ENCODE assay signal across 10 cellular contexts in genomic region chr1:156436319-156437043, GRCh38.
DNase-seq lines count a peak whose midpoint lies in the region; ATAC-seq and TF ChIP-seq lines count a peak whose summit lies in the region.
"Had no signal": no experiment of that assay in that cellular context is flagged by ENCODE, and none has a peak within 500 bp of the region (broad histone marks: within the 10 kb centered on the region; RNA-seq: fewer than 3 reads in every experiment).

No MANE protein-coding gene starts in this region.

- peaks cover 2% of the 10 kb centered on the region for H3K36me3 Mint-ChIP-seq in activated naive CD4-positive, alpha-beta T cell treated with anti-CD3 and anti-CD28 coated beads, Interleukin-2, amount 10 ng/mL, durations not matched to agents 7 days and 5 days
- H3K36me3 Mint-ChIP-seq in activated naive CD4-positive, alpha-beta T cell treated with anti-CD3 and anti-CD28 coated beads, Interleukin-2, amount 50 U/mL, for 72 hours: peaks cover 6 to 12% of the 10 kb centered on the region in 2 donors
- H3K36me3 Mint-ChIP-seq in brain: no peaks in the 10 kb centered on the region

- H2BK120ac ChIP-seq in mesenchymal stem cell (ENCODE audit: low read depth, low read length): no peak overlapping the region

- peaks cover 95 to 99% of the 10 kb centered on the region in 2 experiments for H3K27me3 ChIP-seq in mesenchymal stem cell (ENCODE audit: control insufficient read depth in 1 of 2, insufficient read depth in 1 of 2, low read length in 2 of 2)
- H3K27me3 ChIP-seq in tibial nerve: peaks cover 12 to 100% of the 10 kb centered on the region in 2 donors

- H3K4me3 Mint-ChIP-seq in activated naive CD4-positive, alpha-beta T cell treated with anti-CD3 and anti-CD28 coated beads, Interleukin-2, amount 10 ng/mL, durations not matched to agents 7 days and 5 days: peak overlapping the region; percentile 16
- peak overlapping the region; percentile 68 to 94 (median 89) for H3K4me3 Mint-ChIP-seq in brain

- no peak overlapping the region for H2AK5ac ChIP-seq in mesenchymal stem cell (ENCODE audit: low read length, severe bottlenecking)

- H3K4ac ChIP-seq in mesenchymal stem cell (ENCODE audit: low read depth in 1 of 2, low read length in 2 of 2): no peak overlapping the region

- H3K4me3 ChIP-seq in mesenchymal stem cell (ENCODE audit: insufficient read depth in 1 of 2, low read depth in 1 of 2, low read length in 2 of 2) (no peak overlapping the region), tibial nerve (peak overlapping the region in 3 of 4 donors; percentile 4 to 39 (median 11))

- H2AFZ ChIP-seq in mesenchymal stem cell (ENCODE audit: low read depth, low read length): no peak overlapping the region

- WGBS in mesenchymal stem cell: 1% methylated on average over 44 of the region's 51 CpGs
- WGBS in tibial nerve, 2 donors: 3% methylated on average over 45 to 51 of the region's 51 CpGs

- H2BK15ac ChIP-seq in mesenchymal stem cell (ENCODE audit: low read depth, poor library complexity, severe bottlenecking): no peak overlapping the region

- H4K8ac ChIP-seq in mesenchymal stem cell (ENCODE audit: low read length): no peak overlapping the region

- no peak for TF ChIP-seq CTCF in brain (conservative IDR thresholded peaks at IDR 0.05)
- TF ChIP-seq CTCF in tibial nerve (IDR thresholded peaks at IDR 0.05): no peak

- no peak overlapping the region for H3K27ac Mint-ChIP-seq in activated naive CD4-positive, alpha-beta T cell treated with anti-CD3 and anti-CD28 coated beads, Interleukin-2, amount 10 ng/mL, durations not matched to agents 7 days and 5 days
- no peak overlapping the region for H3K27ac Mint-ChIP-seq in activated naive CD4-positive, alpha-beta T cell treated with anti-CD3 and anti-CD28 coated beads, Interleukin-2, amount 50 U/mL, for 72 hours
- H3K27ac Mint-ChIP-seq in brain: peak overlapping the region; percentile 50 to 100 (median 99)
- H3K27ac Mint-ChIP-seq: activated CD4-positive, alpha-beta T cell treated with anti-CD3 and anti-CD28 coated beads for 36 hours had no signal

- DNase-seq in activated naive CD4-positive, alpha-beta T cell treated with anti-CD3 and anti-CD28 coated beads, Interleukin-2, amount 10 ng/mL, durations not matched to agents 7 days and 5 days: no peak
- no peak for DNase-seq in activated naive CD4-positive, alpha-beta T cell treated with anti-CD3 and anti-CD28 coated beads, Interleukin-2, amount 50 U/mL, for 72 hours (ENCODE audit: low spot score in 2 of 2)
- DNase-seq in mesenchymal stem cell (no peak), tibial nerve (ENCODE audit: low spot score in 2 of 2) (no peak), middle frontal gyrus (ENCODE audit: extremely low spot score, low spot score) (no peak), NCI-H2196 (lab: John Stamatoyannopoulos, UW; ENCODE audit: unreplicated experiment) (no peak), KG1 (lab: John Stamatoyannopoulos, UW) (no peak)
- DNase-seq: effector CD4-positive, alpha-beta T cell had no signal

- no peak for TF ChIP-seq POLR2A in tibial nerve (IDR thresholded peaks at IDR 0.05)

- no peak overlapping the region for H4K91ac ChIP-seq in mesenchymal stem cell (ENCODE audit: low read length)

- H3K27ac ChIP-seq in mesenchymal stem cell (ENCODE audit: low read length, poor library complexity, severe bottlenecking): no peak overlapping the region
- no peak overlapping the region for H3K27ac ChIP-seq in tibial nerve

- H3K23ac ChIP-seq in mesenchymal stem cell (ENCODE audit: low read length in 2 of 2): no peak overlapping the region

- no peak overlapping the region for H2BK5ac ChIP-seq in mesenchymal stem cell (ENCODE audit: low read depth, low read length, poor library complexity, severe bottlenecking)

- H3K79me1 ChIP-seq in mesenchymal stem cell (replicated peaks; ENCODE audit: low read length, poor library complexity, severe bottlenecking): no peaks in the 10 kb centered on the region

- TF ChIP-seq EP300 in tibial nerve (IDR thresholded peaks at IDR 0.05): no peak

- H2BK12ac ChIP-seq in mesenchymal stem cell (ENCODE audit: low read length in 2 of 2): no peak overlapping the region

- H3K14ac ChIP-seq in mesenchymal stem cell (ENCODE audit: low read length in 2 of 2): no peak overlapping the region

- H3K4me2 ChIP-seq in mesenchymal stem cell (ENCODE audit: low read length, poor library complexity, severe bottlenecking): peak overlapping the region; percentile 49

- H3K27me3 Mint-ChIP-seq in activated naive CD4-positive, alpha-beta T cell treated with anti-CD3 and anti-CD28 coated beads, Interleukin-2, amount 10 ng/mL, durations not matched to agents 7 days and 5 days: peaks cover 100% of the 10 kb centered on the region
- peaks cover 61% of the 10 kb centered on the region for H3K27me3 Mint-ChIP-seq in brain

- H3K36me3 ChIP-seq in mesenchymal stem cell (ENCODE audit: control insufficient read depth in 1 of 2, insufficient read depth in 2 of 2, low read depth in 1 of 2, low read length in 2 of 2): peaks cover 0 to 3% of the 10 kb centered on the region in 2 experiments
- H3K36me3 ChIP-seq in tibial nerve: no peaks in the 10 kb centered on the region

- H3K9me3 ChIP-seq in mesenchymal stem cell (ENCODE audit: control insufficient read depth, low read length) (peaks cover 5% of the 10 kb centered on the region), tibial nerve (no peaks in the 10 kb centered on the region)

- peaks cover 29% of the 10 kb centered on the region for H3K4me1 Mint-ChIP-seq in activated naive CD4-positive, alpha-beta T cell treated with anti-CD3 and anti-CD28 coated beads, Interleukin-2, amount 10 ng/mL, durations not matched to agents 7 days and 5 days
- H3K4me1 Mint-ChIP-seq in brain: peaks cover 94% of the 10 kb centered on the region

- H3K4me1 ChIP-seq in mesenchymal stem cell (ENCODE audit: control insufficient read depth, insufficient read depth, low read depth, low read length) (peaks cover 12% of the 10 kb centered on the region), tibial nerve (peaks cover 0 to 21% (median 11%) of the 10 kb centered on the region in 4 donors)

- no peak overlapping the region for H3K9ac ChIP-seq in mesenchymal stem cell (ENCODE audit: low read length)

- no peak overlapping the region for H3K18ac ChIP-seq in mesenchymal stem cell (ENCODE audit: low read depth in 1 of 2, low read length in 2 of 2)

- ATAC-seq in activated naive CD4-positive, alpha-beta T cell treated with anti-CD3 and anti-CD28 coated beads, Interleukin-2, amount 50 U/mL, for 72 hours: no peak
- ATAC-seq: activated CD4-positive, alpha-beta T cell treated with anti-CD3 and anti-CD28 coated beads for 36 hours had no signal

- H3K9me3 Mint-ChIP-seq in activated naive CD4-positive, alpha-beta T cell treated with anti-CD3 and anti-CD28 coated beads, Interleukin-2, amount 10 ng/mL, durations not matched to agents 7 days and 5 days: no peaks in the 10 kb centered on the region
- H3K9me3 Mint-ChIP-seq in activated naive CD4-positive, alpha-beta T cell treated with anti-CD3 and anti-CD28 coated beads, Interleukin-2, amount 50 U/mL, for 72 hours: no peaks in the 10 kb centered on the region
- peaks cover 0 to 8% (median 3%) of the 10 kb centered on the region in 5 experiments for H3K9me3 Mint-ChIP-seq in brain

- CTCF ChIA-PET in activated naive CD4-positive, alpha-beta T cell treated with anti-CD3 and anti-CD28 coated beads, Interleukin-2, amount 10 ng/mL, durations not matched to agents 7 days and 5 days (lab: Charles Lee): interaction anchor here (1.2 to 2.5 kb wide), 2 partner anchors 14 to 51 kb away, joined by 3 to 14 read pairs; no protein-coding TSS in a partner anchor

Comparison
In these comparisons a context has a peak if more than half of its experiments do, and no peak if none do; other contexts are left out.
1. H3K27ac Mint-ChIP-seq: peak in brain (5 of 5); none in activated naive CD4-positive, alpha-beta T cell treated with anti-CD3 and anti-CD28 coated beads, Interleukin-2, amount 10 ng/mL, durations not matched to agents 7 days and 5 days (single experiment) and activated naive CD4-positive, alpha-beta T cell treated with anti-CD3 and anti-CD28 coated beads, Interleukin-2, amount 50 U/mL, for 72 hours (0 of 2).
2. H3K4me3 ChIP-seq: peak in tibial nerve (3 of 4); none in mesenchymal stem cell (0 of 2).